ENCODE assay signal across 17 cellular contexts in the genomic region with DNA sequence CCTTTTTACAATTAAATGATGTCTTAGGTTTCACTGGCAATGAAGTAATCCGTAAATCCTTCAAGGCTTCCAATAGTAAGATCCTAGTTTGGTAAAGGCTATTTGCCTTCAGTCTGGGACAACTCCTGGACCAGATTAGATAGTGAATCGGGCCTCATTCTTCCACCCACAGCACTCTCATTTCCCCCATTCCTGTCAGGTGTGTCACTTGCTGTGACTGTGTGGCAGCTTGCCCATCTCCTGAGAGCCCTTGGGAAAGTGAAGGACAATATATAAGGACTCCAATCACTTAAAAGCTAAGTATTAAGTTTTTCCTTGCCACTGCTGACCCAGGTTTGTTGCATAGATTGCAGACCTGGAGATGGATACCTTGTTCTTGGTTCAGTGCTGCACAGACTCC. TPM values are rescaled to one million over a fixed set of nuclear protein-coding genes. Genes with fewer than 3 reads are reported as not detected.
A peak's percentile ranks its signal among the peaks of the same experiment; 100 is the strongest.
DNase-seq lines count a peak whose midpoint lies in the region; ATAC-seq and TF ChIP-seq lines count a peak whose summit lies in the region.
"Had no signal": no experiment of that assay in that cellular context is flagged by ENCODE, and none has a peak within 500 bp of the region (broad histone marks: within the 10 kb centered on the region; RNA-seq: fewer than 3 reads in every experiment).

No MANE protein-coding gene starts in this region.

- BruUV-seq in mammary epithelial cell (replicated peaks; lab: Mats Ljungman, UMichigan), result no TSS peak

- no peak overlapping the region for H3K27ac ChIP-seq in mammary epithelial cell (ENCODE audit: insufficient read depth, low read depth, low read length)
- H3K27ac ChIP-seq: ovary had no signal

- dilution Hi-C loops in mammary epithelial cell (cut with HindIII; ENCODE audit: low sequenced_read_pairs), result loop anchor here (10.0 kb wide), 1 partner anchor 151 kb away; no protein-coding TSS in a partner anchor

- no peaks in the 10 kb centered on the region for H3K9me3 ChIP-seq in mammary epithelial cell (replicated peaks; ENCODE audit: insufficient read depth, low read length)
- H3K9me3 ChIP-seq: heart right ventricle, ovary had no signal

- CTCF ChIA-PET in mammary epithelial cell (lab: Charles Lee; ENCODE audit: low non-redundant PET), result interaction anchor here (0.7 kb wide), 1 partner anchor 1700 kb away, joined by 5 read pairs; no protein-coding TSS in a partner anchor

- no peak overlapping the region for H3K9ac ChIP-seq in mammary epithelial cell (ENCODE audit: insufficient read depth, low read length)

- peaks cover 4% of the 10 kb centered on the region for H3K36me3 ChIP-seq in mammary epithelial cell (ENCODE audit: insufficient read depth, low read length)
- H3K36me3 ChIP-seq: ovary had no signal

- H2AFZ ChIP-seq in mammary epithelial cell (ENCODE audit: low read depth, low read length), result no peak overlapping the region

- H3K27me3 ChIP-seq in mammary epithelial cell (ENCODE audit: insufficient read depth, low read length), result no peaks in the 10 kb centered on the region
- H3K27me3 ChIP-seq: ovary had no signal

- H3K4me3 ChIP-seq in mammary epithelial cell (replicated peaks in 1 of 3; ENCODE audit: insufficient read depth in 1 of 3, low read depth in 2 of 3, low read length in 3 of 3), result no peak overlapping the region
- H3K4me3 ChIP-seq: GM12878, ovary had no signal

- peak overlapping the region; percentile 65 for H3K4me2 ChIP-seq in mammary epithelial cell (ENCODE audit: insufficient read depth, low read depth, low read length)

- DNase-seq in AG08396 (ENCODE audit: low spot score) (peak; percentile 35), LHCN-M2 (ENCODE audit: low read depth) (peak; percentile 49), mammary epithelial cell (peak; percentile 57), myocyte (ENCODE audit: low read depth) (peak; percentile 27), CD1c-positive myeloid dendritic cell (ENCODE audit: extremely low spot score) (no peak), left lobe of liver (ENCODE audit: low spot score) (no peak), NCI-H146 treated with DMSO at 0.1 percent for 48 hours (lab: John Stamatoyannopoulos, UW; ENCODE audit: unreplicated experiment) (no peak)
- DNase-seq: activated CD4-positive, alpha-beta T cell treated with anti-CD3 and anti-CD28 coated beads, Interleukin-2, amount 10 ng/mL, durations not matched to agents 7 days and 5 days; activated T-cell treated with anti-CD3 and anti-CD28 coated beads, Interleukin-2, amount 50 U/mL, for 72 hours; heart right ventricle; MV-4-11; OCI-M1; ovary; stimulated activated CD8-positive, alpha-beta memory T cell treated with anti-CD3 and anti-CD28 coated beads, Interleukin-4, amount 100 ng/mL, for 48 hours; T-helper 2 cell had no signal

- TF ChIP-seq CTCF in mammary epithelial cell (conservative IDR thresholded peaks at IDR 0.05 in 1 of 2, IDR thresholded peaks at IDR 0.05 in 1 of 2; ENCODE audit: extremely low read depth in 1 of 2, insufficient read depth in 1 of 2, low read depth in 1 of 2, low read length in 2 of 2), result no peak

- in situ Hi-C loops in mammary epithelial cell (cut with MboI; ENCODE audit: low sequenced_read_pairs in 2 of 2), result loop anchor here in 1 of 2 donors (25.0 kb wide), 1 partner anchor 964 kb away; the partner anchor contains the start of gene GRIA2

- H3K4me1 ChIP-seq in mammary epithelial cell (ENCODE audit: insufficient read depth, low read length), result peaks cover 42% of the 10 kb centered on the region

- WGBS in mammary epithelial cell (ENCODE audit: low coverage, missing lambda C conversion rate), result 6% methylated on average over 2 of the region's 2 CpGs

- intact Hi-C loops in mammary epithelial cell (cut with micrococcal nuclease), result no loop called here

- ATAC-seq in left lobe of liver (no peak), GM18517 (IDR thresholded peaks at IDR 0.05; ENCODE audit: unreplicated experiment) (no peak)
- ATAC-seq: activated T-cell treated with anti-CD3 and anti-CD28 coated beads, Interleukin-2, amount 50 U/mL, for 72 hours; GM12878; heart right ventricle had no signal

- H3K79me2 ChIP-seq in mammary epithelial cell (ENCODE audit: insufficient read depth, low read length), result peaks cover 40% of the 10 kb centered on the region

- H4K20me1 ChIP-seq in mammary epithelial cell (ENCODE audit: insufficient read depth, low read length), result no peaks in the 10 kb centered on the region

RNA-seq across cellular contexts. Expression of gene GASK1B, which starts 3.3 kb away (rescaled TPM):
- total RNA-seq in LHCN-M2 (2014; rRNA removed) (54.4 and 60.4 TPM in 2 replicates), mammary epithelial cell (10 to 100 TPM; 13.5 to 27.2 TPM), myocyte (75.9 and 106 TPM in 2 replicates), left lobe of liver (3.2 TPM)
- 19.6 TPM for polyA plus RNA-seq in LHCN-M2 (2012)
- 8.1 TPM for polyA plus RNA-seq in mammary epithelial cell
- 12.1 TPM for polyA minus RNA-seq in mammary epithelial cell
- 72.5 TPM for polyA plus RNA-seq in myocyte (2012)
- total RNA-seq: activated CD4-positive, alpha-beta T cell treated with anti-CD3 and anti-CD28 coated beads, Interleukin-2, amount 10 ng/mL, durations not matched to agents 7 days and 5 days; activated T-cell treated with anti-CD3 and anti-CD28 coated beads, Interleukin-2, amount 50 U/mL, for 72 hours had no signal

RNA-seq across cellular contexts. Expression of gene TMEM144, which starts 34.2 kb away (rescaled TPM):
- total RNA-seq in LHCN-M2 (2014; rRNA removed) (6.2 and 7.9 TPM in 2 replicates), mammary epithelial cell (10 to 100 TPM in 1 of 2 donors, 1 to 10 TPM in 1; 7.9 to 21.5 TPM), myocyte (8.6 and 11.7 TPM in 2 replicates), left lobe of liver (1.5 TPM)
- polyA plus RNA-seq in LHCN-M2 (2012), result 1.7 TPM
- polyA plus RNA-seq in mammary epithelial cell, result 4.1 TPM
- polyA minus RNA-seq in mammary epithelial cell, result 13.7 TPM
- polyA plus RNA-seq in myocyte (2012), result 9.0 TPM
- total RNA-seq: activated CD4-positive, alpha-beta T cell treated with anti-CD3 and anti-CD28 coated beads, Interleukin-2, amount 10 ng/mL, durations not matched to agents 7 days and 5 days had no signal

Comparison
In these comparisons a context has a peak if more than half of its experiments do, and no peak if none do; other contexts are left out.
1. DNase-seq: peak in AG08396 (single experiment), LHCN-M2 (single experiment), mammary epithelial cell (single experiment) and myocyte (single experiment); none in CD1c-positive myeloid dendritic cell (single experiment), left lobe of liver (single experiment) and NCI-H146 treated with DMSO at 0.1 percent for 48 hours (single experiment).